In the genomic region with DNA sequence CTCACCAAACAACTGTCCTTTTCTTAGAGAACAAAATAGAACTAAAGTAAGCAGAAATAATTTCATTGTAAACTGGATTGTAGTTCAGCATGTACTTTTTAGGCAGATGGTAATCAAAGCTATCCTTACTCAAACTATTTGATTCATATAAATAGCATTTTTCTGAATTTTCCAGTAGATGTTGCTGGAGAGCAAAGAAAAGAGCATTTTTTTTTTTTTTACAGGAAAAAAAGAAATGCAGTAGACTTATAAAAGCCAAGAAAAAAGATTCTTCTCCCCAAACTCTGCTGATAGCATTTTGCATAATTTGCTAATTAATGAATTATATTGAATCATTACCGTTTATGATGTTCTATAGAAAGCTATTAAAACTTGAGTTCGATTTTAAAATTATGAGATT, we compare ENCODE assay signal across 26 cellular contexts.
DNase-seq lines count a peak whose midpoint lies in the region; ATAC-seq and TF ChIP-seq lines count a peak whose summit lies in the region.
"Had no signal": no experiment of that assay in that cellular context is flagged by ENCODE, and none has a peak within 500 bp of the region (broad histone marks: within the 10 kb centered on the region; RNA-seq: fewer than 3 reads in every experiment).

No MANE protein-coding gene starts in this region.

- H3K4me1 Mint-ChIP-seq in activated T-helper 17 cell treated with anti-CD3 and anti-CD28 coated beads, Interleukin-2, amount 50 U/mL, for 72 hours: peaks cover 5% of the 10 kb centered on the region
- H3K4me1 Mint-ChIP-seq: activated CD4-positive, alpha-beta T cell treated with anti-CD3 and anti-CD28 coated beads, Interleukin-2, amount 10 ng/mL, durations not matched to agents 7 days and 5 days had no signal

- peaks cover 0 to 7% (median 0%) of the 10 kb centered on the region in 11 experiments; a peak in 2 of 22 replicates for H3K36me3 ChIP-seq in BLaER1 treated with 17β-estradiol and CSF1 and Interleukin-3, amounts not matched to agents 10 nM and 100 nM
- H3K36me3 ChIP-seq in osteoblast (ENCODE audit: insufficient read depth, low read length) (no peaks in the 10 kb centered on the region), heart right ventricle (no peaks in the 10 kb centered on the region)
- H3K36me3 ChIP-seq: transverse colon had no signal

- TF ChIP-seq CTCF in LNCaP clone FGC (IDR thresholded peaks at IDR 0.05; ENCODE audit: control insufficient read depth, extremely low read depth, insufficient read depth) (0 out of 2 replicates have a peak, but pooled peaks have one; percentile 18), osteoblast (IDR thresholded peaks at IDR 0.05; ENCODE audit: extremely low read depth, low read depth, low read length) (peak; percentile 30), heart right ventricle (IDR thresholded peaks at IDR 0.05) (peak in 1 of 9 donors; percentile 6)

- H3K4me1 ChIP-seq in BLaER1 treated with 17β-estradiol and CSF1 and Interleukin-3, amounts not matched to agents 10 nM and 100 nM: peaks cover 52 to 87% (median 69%) of the 10 kb centered on the region in 10 experiments
- peaks cover 12% of the 10 kb centered on the region for H3K4me1 ChIP-seq in osteoblast (ENCODE audit: insufficient read depth, low read length)
- H3K4me1 ChIP-seq in heart right ventricle: peaks cover 0 to 13% (median 6%) of the 10 kb centered on the region in 9 donors
- H3K4me1 ChIP-seq: transverse colon had no signal

- no peaks in the 10 kb centered on the region for H4K20me1 ChIP-seq in BLaER1 treated with 17β-estradiol and CSF1 and Interleukin-3, amounts not matched to agents 10 nM and 100 nM
- no peaks in the 10 kb centered on the region for H4K20me1 ChIP-seq in osteoblast (ENCODE audit: insufficient read depth, low read length)

- no peaks in the 10 kb centered on the region for H3K36me3 Mint-ChIP-seq in activated T-helper 17 cell treated with anti-CD3 and anti-CD28 coated beads, Interleukin-2, amount 50 U/mL, for 72 hours (ENCODE audit: low read depth)
- H3K36me3 Mint-ChIP-seq: naive thymus-derived CD8-positive, alpha-beta T cell had no signal

- no peaks in the 10 kb centered on the region for H3K9me3 ChIP-seq in BLaER1 treated with 17β-estradiol and CSF1 and Interleukin-3, amounts not matched to agents 10 nM and 100 nM (replicated peaks in 1 of 11)
- H3K9me3 ChIP-seq in osteoblast (ENCODE audit: low read depth, low read length) (no peaks in the 10 kb centered on the region), heart right ventricle (no peaks in the 10 kb centered on the region)
- H3K9me3 ChIP-seq: transverse colon had no signal

- peak overlapping the region in 6 of 11 experiments; percentile 68 to 83 (median 76); a peak in 11 of 22 replicates for H3K27ac ChIP-seq in BLaER1 treated with 17β-estradiol and CSF1 and Interleukin-3, amounts not matched to agents 10 nM and 100 nM
- H3K27ac ChIP-seq in osteoblast (ENCODE audit: low read depth, low read length) (no peak overlapping the region), heart right ventricle (no peak overlapping the region)
- H3K27ac ChIP-seq: skin epidermis, transverse colon, VCaP had no signal

- intact Hi-C loops in left ventricle myocardium superior (cut with micrococcal nuclease): no loop called here
- intact Hi-C loops in heart right ventricle (cut with DNase I): loop anchor here in 3 of 10 donors (10.0 kb wide), 2 partner anchors 639 to 649 kb away; no protein-coding TSS in a partner anchor

- peak overlapping the region in 8 of 11 experiments; percentile 52 to 82 (median 77); a peak in 13 of 22 replicates for H3K9ac ChIP-seq in BLaER1 treated with 17β-estradiol and CSF1 and Interleukin-3, amounts not matched to agents 10 nM and 100 nM

- ATAC-seq in left ventricle myocardium superior (no peak), heart right ventricle (no peak)
- ATAC-seq in activated T-helper 17 cell treated with anti-CD3 and anti-CD28 coated beads, Interleukin-2, amount 50 U/mL, for 72 hours (replicated peaks): no peak
- ATAC-seq: HepG2; naive thymus-derived CD8-positive, alpha-beta T cell had no signal

- peak overlapping the region; percentile 70 to 98 (median 89); a peak in 21 of 22 replicates for H3K4me2 ChIP-seq in BLaER1 treated with 17β-estradiol and CSF1 and Interleukin-3, amounts not matched to agents 10 nM and 100 nM
- no peak overlapping the region for H3K4me2 ChIP-seq in osteoblast (ENCODE audit: insufficient read depth, low read length)

- H3K27me3 Mint-ChIP-seq in activated T-helper 17 cell treated with anti-CD3 and anti-CD28 coated beads, Interleukin-2, amount 50 U/mL, for 72 hours: peaks cover 20% of the 10 kb centered on the region

- no peaks in the 10 kb centered on the region for H3K79me2 ChIP-seq in osteoblast (ENCODE audit: insufficient read depth, low read length)

- DNase-seq in LNCaP clone FGC (ENCODE audit: low read depth): peak; percentile 50
- peak; percentile 31 for DNase-seq in fibroblast of peridontal ligament (ENCODE audit: extremely low read depth)
- no peak for DNase-seq in osteoblast (ENCODE audit: insufficient read length, low spot score, missing footprints)
- DNase-seq in left ventricle myocardium superior: no peak
- no peak for DNase-seq in activated gamma-delta T cell treated with Interleukin-2 at 50 U/mL for 16 hours
- no peak for DNase-seq in heart right ventricle
- DNase-seq: activated CD4-positive, alpha-beta T cell treated with anti-CD3 and anti-CD28 coated beads, Interleukin-2, amount 10 ng/mL, durations not matched to agents 7 days and 5 days; Calu3; kidney glomerular epithelial cell; MM.1S; naive thymus-derived CD8-positive, alpha-beta T cell; NCI-H146; NCI-H748 treated with DMSO at 0.1 percent for 48 hours; OCI-M1; SIG-M5; stimulated activated CD4-positive, alpha-beta T cell treated with anti-CD3 and anti-CD28 coated beads, Interleukin-4, amount 100 ng/mL, for 1 hour; T-helper 2 cell; transverse colon had no signal

- 88 to 89% methylated on average over 2 of the region's 2 CpGs for WGBS in heart right ventricle, 2 donors

- H3K4me3 Mint-ChIP-seq in activated T-helper 17 cell treated with anti-CD3 and anti-CD28 coated beads, Interleukin-2, amount 50 U/mL, for 72 hours: no peak overlapping the region
- H3K4me3 Mint-ChIP-seq: activated CD4-positive, alpha-beta T cell treated with anti-CD3 and anti-CD28 coated beads, Interleukin-2, amount 10 ng/mL, durations not matched to agents 7 days and 5 days; memory B cell; naive thymus-derived CD8-positive, alpha-beta T cell; stimulated activated naive CD8-positive, alpha-beta T cell treated with anti-CD3 and anti-CD28 coated beads, Interleukin-15, Interleukin-2, amounts not matched to agents 100 ng/mL and 50 ng/mL, for 24 hours had no signal

- H3K27me3 ChIP-seq in BLaER1 treated with 17β-estradiol and CSF1 and Interleukin-3, amounts not matched to agents 10 nM and 100 nM: peaks cover 22 to 48% (median 32%) of the 10 kb centered on the region in 11 experiments
- H3K27me3 ChIP-seq in osteoblast (ENCODE audit: insufficient read depth, low read length): peaks cover 21% of the 10 kb centered on the region
- H3K27me3 ChIP-seq in heart right ventricle: peaks cover 0 to 88% (median 64%) of the 10 kb centered on the region in 7 donors

- H3K4me3 ChIP-seq in BLaER1 treated with 17β-estradiol and CSF1 and Interleukin-3, amounts not matched to agents 10 nM and 100 nM: peak overlapping the region in 7 of 10 experiments; percentile 65 to 78 (median 69); a peak in 12 of 20 replicates
- H3K4me3 ChIP-seq in LNCaP clone FGC (ENCODE audit: low read depth, low read length): no peak overlapping the region
- H3K4me3 ChIP-seq in osteoblast (ENCODE audit: insufficient read depth, low read length): no peak overlapping the region
- no peak overlapping the region for H3K4me3 ChIP-seq in heart right ventricle
- H3K4me3 ChIP-seq: skin epidermis, transverse colon had no signal

- H3K27ac Mint-ChIP-seq in activated T-helper 17 cell treated with anti-CD3 and anti-CD28 coated beads, Interleukin-2, amount 50 U/mL, for 72 hours: no peak overlapping the region
- H3K27ac Mint-ChIP-seq: activated CD4-positive, alpha-beta T cell treated with anti-CD3 and anti-CD28 coated beads, Interleukin-2, amount 10 ng/mL, durations not matched to agents 7 days and 5 days; activated T-helper 2 cell treated with anti-CD3 and anti-CD28 coated beads, Interferon-gamma antibody, Interleukin-2, Interleukin-4, amounts not matched to agents 10 μg/mL and 5 μg/mL and 100 μg/mL, durations not matched to agents 14 hours and 24 hours and 36 hours; memory B cell; naive thymus-derived CD8-positive, alpha-beta T cell; stimulated activated naive CD8-positive, alpha-beta T cell treated with anti-CD3 and anti-CD28 coated beads, Interleukin-15, Interleukin-2, amounts not matched to agents 100 ng/mL and 50 ng/mL, for 24 hours had no signal

- H3K9me3 Mint-ChIP-seq in activated T-helper 17 cell treated with anti-CD3 and anti-CD28 coated beads, Interleukin-2, amount 50 U/mL, for 72 hours: no peaks in the 10 kb centered on the region
- H3K9me3 Mint-ChIP-seq: activated CD4-positive, alpha-beta T cell treated with anti-CD3 and anti-CD28 coated beads, Interleukin-2, amount 10 ng/mL, durations not matched to agents 7 days and 5 days; activated T-helper 2 cell treated with anti-CD3 and anti-CD28 coated beads, Interferon-gamma antibody, Interleukin-2, Interleukin-4, amounts not matched to agents 10 μg/mL and 5 μg/mL and 100 μg/mL, durations not matched to agents 14 hours and 24 hours and 36 hours; stimulated activated naive CD8-positive, alpha-beta T cell treated with anti-CD3 and anti-CD28 coated beads, Interleukin-15, Interleukin-2, amounts not matched to agents 100 ng/mL and 50 ng/mL, for 24 hours had no signal

- no peak overlapping the region for H2AFZ ChIP-seq in osteoblast (ENCODE audit: low read length)

Comparison
In these comparisons a context has a peak if more than half of its experiments do, and no peak if none do; other contexts are left out.
1. H3K27ac ChIP-seq: peak in BLaER1 treated with 17β-estradiol and CSF1 and Interleukin-3, amounts not matched to agents 10 nM and 100 nM (6 of 11); none in osteoblast (single experiment) and heart right ventricle (0 of 10).
2. H3K4me3 ChIP-seq: peak in BLaER1 treated with 17β-estradiol and CSF1 and Interleukin-3, amounts not matched to agents 10 nM and 100 nM (7 of 10); none in LNCaP clone FGC (single experiment), osteoblast (single experiment) and heart right ventricle (0 of 10).
3. DNase-seq: peak in LNCaP clone FGC (single experiment) and fibroblast of peridontal ligament (single experiment); none in osteoblast (single experiment), left ventricle myocardium superior (single experiment), activated gamma-delta T cell treated with Interleukin-2 at 50 U/mL for 16 hours (single experiment) and heart right ventricle (0 of 2).